ENCODE assay signal across 8 cellular contexts in the genomic region with DNA sequence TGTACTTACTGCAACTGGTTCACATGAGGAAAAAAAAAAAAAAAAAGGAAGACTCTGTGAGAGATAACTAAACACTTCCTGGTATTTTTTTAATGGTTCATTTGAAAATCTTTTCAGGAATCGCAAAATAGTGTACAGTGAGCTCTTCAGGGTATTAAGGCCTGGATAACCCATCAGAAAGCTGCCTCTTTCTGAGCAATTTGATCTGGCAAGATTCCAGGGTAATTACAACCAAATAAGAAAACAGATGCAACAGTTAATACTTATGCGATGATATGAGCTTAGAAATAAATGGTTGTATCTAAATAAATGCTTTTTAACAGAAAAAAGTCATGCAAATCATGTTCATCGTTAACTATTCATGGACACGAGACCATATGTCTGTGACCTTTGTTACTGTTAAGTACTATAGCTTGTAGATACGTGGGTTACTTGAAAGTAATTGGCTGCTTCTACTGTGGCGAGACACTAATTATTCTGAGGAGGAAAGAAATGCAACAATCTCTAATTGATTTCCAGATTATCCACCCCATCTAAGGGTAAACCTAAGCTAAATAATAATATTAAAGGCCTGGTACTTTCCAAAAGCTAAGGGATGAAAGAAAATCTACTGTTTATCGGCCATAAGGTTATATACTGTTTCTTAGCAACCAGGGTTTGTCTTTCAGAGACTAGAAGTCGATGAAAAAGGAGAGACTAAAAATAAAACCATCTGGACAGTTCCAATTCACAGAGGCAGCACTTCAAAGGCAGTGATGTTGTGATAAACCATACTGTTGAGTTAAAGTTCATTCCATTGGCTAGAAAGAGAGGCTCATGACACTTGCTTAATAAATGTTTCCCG. TPM values are rescaled to one million over a fixed set of nuclear protein-coding genes. Genes with fewer than 3 reads are reported as not detected.
DNase-seq lines count a peak whose midpoint lies in the region; ATAC-seq, FAIRE-seq and TF ChIP-seq lines count a peak whose summit lies in the region.

No MANE protein-coding gene starts in this region.

- no peak for TF ChIP-seq CTCF in Calu3 (IDR thresholded peaks at IDR 0.05; ENCODE audit: unreplicated experiment)
- no peak for TF ChIP-seq CTCF in Loucy (conservative IDR thresholded peaks at IDR 0.05; ENCODE audit: low read length)
- TF ChIP-seq CTCF in brain (conservative IDR thresholded peaks at IDR 0.05), result no peak

- DNase-seq in Calu3 (no peak), NCI-H2196 treated with DMSO at 0.1 percent for 48 hours (lab: John Stamatoyannopoulos, UW; ENCODE audit: unreplicated experiment) (no peak), urothelium cell line (ENCODE audit: low spot score) (no peak)
- peak in 4 of 9 donors; percentile 5 to 31 (median 19) for DNase-seq in naive thymus-derived CD4-positive, alpha-beta T cell

- no peak overlapping the region for H3K9ac ChIP-seq in Loucy (ENCODE audit: low read depth, low read length, poor library complexity, severe bottlenecking)

- CTCF ChIA-PET in Calu3 (lab: Charles Lee), result interaction anchor here (0.5 to 0.7 kb wide), 3 partner anchors 29 to 798 kb away, joined by 3 to 5 read pairs (median 3); no protein-coding TSS in a partner anchor
- CTCF ChIA-PET in naive thymus-derived CD4-positive, alpha-beta T cell (lab: Charles Lee), result interaction anchor here (1.5 to 2.0 kb wide), 2 partner anchors 20 to 95 kb away, joined by 4 to 5 read pairs; no protein-coding TSS in a partner anchor

- H3K36me3 Mint-ChIP-seq in Calu3 (ENCODE audit: insufficient read depth, unreplicated experiment) (peaks cover 8% of the 10 kb centered on the region), brain (no peaks in the 10 kb centered on the region)
- H3K36me3 Mint-ChIP-seq in naive thymus-derived CD4-positive, alpha-beta T cell, result peaks cover 0 to 46% (median 6%) of the 10 kb centered on the region in 5 donors

- peaks cover 24% of the 10 kb centered on the region for H3K4me1 ChIP-seq in Loucy (ENCODE audit: insufficient read depth, low read length, poor library complexity, severe bottlenecking)
- peaks cover 13 to 15% of the 10 kb centered on the region in 2 donors for H3K4me1 ChIP-seq in naive thymus-derived CD4-positive, alpha-beta T cell (ENCODE audit: control insufficient read depth in 2 of 2, insufficient read depth in 2 of 2, low read length in 2 of 2)

- H2AFZ ChIP-seq in Loucy (ENCODE audit: low read length), result no peak overlapping the region

- H3K79me2 ChIP-seq in Loucy (ENCODE audit: insufficient read depth, low read length), result no peaks in the 10 kb centered on the region

- peak overlapping the region; percentile 74 for H3K4me3 ChIP-seq in Loucy (ENCODE audit: low read length, poor library complexity, severe bottlenecking)
- peak overlapping the region; percentile 77 for H3K4me3 ChIP-seq in naive thymus-derived CD4-positive, alpha-beta T cell (ENCODE audit: low read length)

- intact Hi-C loops in Calu3 (cut with micrococcal nuclease; ENCODE audit: unreplicated experiment), result loop anchor here (10.0 kb wide), 1 partner anchor 54 kb away; no protein-coding TSS in a partner anchor
- intact Hi-C loops in naive thymus-derived CD4-positive, alpha-beta T cell (cut with micrococcal nuclease), result loop anchor here in 1 of 2 donors (5.0 kb wide), 4 partner anchors 718 to 1927 kb away; a partner anchor contains a TSS

- H3K27me3 ChIP-seq in Loucy (ENCODE audit: insufficient read depth, low read length, poor library complexity, severe bottlenecking), result no peaks in the 10 kb centered on the region
- H3K27me3 ChIP-seq in naive thymus-derived CD4-positive, alpha-beta T cell (ENCODE audit: control insufficient read depth in 2 of 2, insufficient read depth in 2 of 2, low read length in 2 of 2), result no peaks in the 10 kb centered on the region

- no peaks in the 10 kb centered on the region for H3K9me2 ChIP-seq in Loucy (replicated peaks; ENCODE audit: low read depth, low read length)

- BruUV-seq in Calu3 (replicated peaks; lab: Mats Ljungman, UMichigan), result no TSS peak

- ATAC-seq in naive thymus-derived CD4-positive, alpha-beta T cell, result peak; percentile 37
- ATAC-seq in GM21737 (IDR thresholded peaks at IDR 0.05; ENCODE audit: unreplicated experiment) (no peak), HG02763 (IDR thresholded peaks at IDR 0.05; ENCODE audit: unreplicated experiment) (no peak)

- H3F3A ChIP-seq in Loucy (ENCODE audit: low read depth), result no peaks in the 10 kb centered on the region; the same call in 1 of the 2 replicates

- H3K9me3 ChIP-seq in Loucy (ENCODE audit: insufficient read depth, low read depth, low read length), result no peaks in the 10 kb centered on the region
- H3K9me3 ChIP-seq in naive thymus-derived CD4-positive, alpha-beta T cell (ENCODE audit: control insufficient read depth in 2 of 3, low read length in 3 of 3), result no peaks in the 10 kb centered on the region

- peaks cover 9% of the 10 kb centered on the region for H3K4me1 Mint-ChIP-seq in Calu3 (ENCODE audit: low read depth, unreplicated experiment)
- H3K4me1 Mint-ChIP-seq in brain, result peaks cover 36% of the 10 kb centered on the region
- H3K4me1 Mint-ChIP-seq in naive thymus-derived CD4-positive, alpha-beta T cell, result peaks cover 33 to 64% (median 50%) of the 10 kb centered on the region in 7 donors

- H3K4me3 Mint-ChIP-seq in Calu3 (ENCODE audit: low read depth, unreplicated experiment) (peak overlapping the region; percentile 83), brain (peak overlapping the region; percentile 54 to 79 (median 57))
- H3K4me3 Mint-ChIP-seq in naive thymus-derived CD4-positive, alpha-beta T cell, result peak overlapping the region; percentile 92 to 98 (median 96)

- H3K27me3 Mint-ChIP-seq in Calu3 (ENCODE audit: unreplicated experiment) (no peaks in the 10 kb centered on the region), brain (peaks cover 13% of the 10 kb centered on the region)
- no peaks in the 10 kb centered on the region for H3K27me3 Mint-ChIP-seq in naive thymus-derived CD4-positive, alpha-beta T cell

- H3K9me3 Mint-ChIP-seq in Calu3 (ENCODE audit: low read depth, unreplicated experiment) (no peaks in the 10 kb centered on the region), brain (peaks cover 0 to 2% (median 0%) of the 10 kb centered on the region in 5 experiments)
- no peaks in the 10 kb centered on the region for H3K9me3 Mint-ChIP-seq in naive thymus-derived CD4-positive, alpha-beta T cell

- peak overlapping the region; percentile 94 for H3K27ac ChIP-seq in naive thymus-derived CD4-positive, alpha-beta T cell (ENCODE audit: low read depth, low read length)

- H4K20me1 ChIP-seq in Loucy (ENCODE audit: insufficient read depth, low read length, poor library complexity, severe bottlenecking), result no peaks in the 10 kb centered on the region

- no peak overlapping the region for H3K27ac Mint-ChIP-seq in Calu3 (ENCODE audit: unreplicated experiment)
- peak overlapping the region; percentile 36 to 92 (median 67) for H3K27ac Mint-ChIP-seq in brain
- H3K27ac Mint-ChIP-seq in naive thymus-derived CD4-positive, alpha-beta T cell, result peak overlapping the region; percentile 82 to 100 (median 100)

- H3K36me3 ChIP-seq in Loucy (ENCODE audit: insufficient read depth, low read length), result no peaks in the 10 kb centered on the region
- H3K36me3 ChIP-seq in naive thymus-derived CD4-positive, alpha-beta T cell (ENCODE audit: control insufficient read depth in 2 of 3, insufficient read depth in 3 of 3, low read length in 3 of 3), result no peaks in the 10 kb centered on the region

- H3K4me2 ChIP-seq in Loucy (ENCODE audit: low read depth, low read length, poor library complexity, severe bottlenecking), result peak overlapping the region; percentile 75

- FAIRE-seq in urothelium cell line (lab: Jason Lieb, UNC), result no peak

- POLR2A ChIA-PET in naive thymus-derived CD4-positive, alpha-beta T cell (lab: Charles Lee), result interaction anchor here (1.0 to 5.1 kb wide), 4 partner anchors 15 to 66 kb away, joined by 3 to 64 read pairs (median 20); a partner anchor contains a TSS

RNA-seq across cellular contexts. Expression of a gene that starts 1.7 kb away (rescaled TPM):
- 11.5 and 31.9 TPM in 2 replicates for total RNA-seq in Calu3 (2022)
- 1.4 TPM for polyA plus RNA-seq in brain (ENCODE audit: insufficient read depth, low read depth, low replicate concordance)
- 100 to 1,000 TPM in 1 of 5 experiments, 10 to 100 TPM in 2, 1 to 10 TPM in 2; 8.4 to 125 (median 11.0) TPM for total RNA-seq in naive thymus-derived CD4-positive, alpha-beta T cell
- polyA plus RNA-seq in naive thymus-derived CD4-positive, alpha-beta T cell, result 10 to 100 TPM; 13.7 to 15.6 TPM

RNA-seq across cellular contexts. Expression of a gene that starts 33.0 kb away (rescaled TPM):
- total RNA-seq in Calu3 (2022), result 13.1 and 16.4 TPM in 2 replicates
- 4.0 TPM for polyA plus RNA-seq in brain (ENCODE audit: insufficient read depth, low read depth, low replicate concordance)
- 10 to 100 TPM in 3 of 5 experiments, 1 to 10 TPM in 2; 5.0 to 18.3 (median 10.5) TPM for total RNA-seq in naive thymus-derived CD4-positive, alpha-beta T cell
- 10 to 100 TPM in 1 of 2 donors, 1 to 10 TPM in 1; 7.2 to 22.8 TPM for polyA plus RNA-seq in naive thymus-derived CD4-positive, alpha-beta T cell
